Comparison of ENCODE assay signal across 8 cellular contexts in genomic region chr6:30617565-30618269, GRCh38.
A peak's percentile ranks its signal among the peaks of the same experiment; 100 is the strongest.
DNase-seq lines count a peak whose midpoint lies in the region; ATAC-seq lines count a peak whose summit lies in the region.

Gene MRPS18B (plus strand): TSS chr6:30617840. CDS start chr6:30617866, 26 bp downstream.

- ATAC-seq in HG03442 (IDR thresholded peaks at IDR 0.05; ENCODE audit: unreplicated experiment), result peak; percentile 68

- DNase-seq in AML-193 (lab: John Stamatoyannopoulos, UW) (peak; percentile 98 to 99), GM19238 (ENCODE audit: insufficient read length, low spot score) (peak; percentile 76), NCI-H524 (lab: John Stamatoyannopoulos, UW) (peak; percentile 94 to 96)
- peak; percentile 97 to 99 for DNase-seq in activated CD4-positive, alpha-beta T cell treated with anti-CD3 and anti-CD28 coated beads for 4 hours
- peak; percentile 87 to 97 for DNase-seq in stimulated activated CD4-positive, alpha-beta T cell treated with anti-CD3 and anti-CD28 coated beads, Interleukin-1b, Interleukin-23, amount 100 ng/mL, for 4 hours (ENCODE audit: low read depth in 2 of 2)

- no peaks in the 10 kb centered on the region for H3K27me3 ChIP-seq in layer of hippocampus (ENCODE audit: control insufficient read depth, insufficient read depth, low read length)

- H3K27ac ChIP-seq in cingulate gyrus (ENCODE audit: low read depth, low read length) (peak within 1 kb of the TSS; percentile 100), layer of hippocampus (ENCODE audit: low read depth, low read length) (peak within 1 kb of the TSS; percentile 100)

Comparison
In these comparisons a context has a peak if more than half of its experiments do, and no peak if none do; other contexts are left out.
1. Peak in every context shown above with its lines: DNase-seq, ATAC-seq and H3K27ac ChIP-seq.